ENCODE assay signal across 8 cellular contexts in genomic region chr10:38010150-38010903, GRCh38. TPM values are rescaled to one million over a fixed set of nuclear protein-coding genes. Genes with fewer than 3 reads are reported as not detected.
A peak's percentile ranks its signal among the peaks of the same experiment; 100 is the strongest.
DNase-seq lines count a peak whose midpoint lies in the region; ATAC-seq and TF ChIP-seq lines count a peak whose summit lies in the region.

ZNF33A (plus strand) TSS chr10:38010675; CDS start chr10:38012342, 1,667 bp downstream.

- ATAC-seq in HG03196 (IDR thresholded peaks at IDR 0.05; ENCODE audit: unreplicated experiment), result peak; percentile 90

- H3K36me3 ChIP-seq in spleen, result peaks cover 0 to 34% (median 21%) of the 10 kb centered on the region in 6 donors

- intact Hi-C loops in spleen (cut with DNase I; ENCODE audit: low total_unique reads), result loop anchor here (5.0 to 10.0 kb wide), 2 partner anchors 33 to 84 kb away; partner anchors contain the start of genes ZNF25 and ZNF37A

- WGBS in spleen, 5 donors, result 0 to 1% (median 0%) methylated on average over 43 to 46 of the region's 46 CpGs

- TF ChIP-seq POLR2A in GM18951 (IDR thresholded peaks at IDR 0.05; ENCODE audit: extremely low read depth, insufficient read depth, insufficient read length) (peak; percentile 55), spleen (IDR thresholded peaks at IDR 0.05) (peak in 2 of 3 donors; percentile 4 to 74)

- H3K4me3 ChIP-seq in AG09309 (ENCODE audit: control insufficient read depth, low read depth, low read length) (peak within 1 kb of the TSS; percentile 68), spleen (peak within 1 kb of the TSS; percentile 55 to 88 (median 63))

- TF ChIP-seq CTCF in AG09309 (IDR thresholded peaks at IDR 0.05; ENCODE audit: control insufficient read depth, insufficient read depth, low read depth, low read length, missing control alignments) (peak; percentile 15), spleen (IDR thresholded peaks at IDR 0.05 in 8 of 11, conservative IDR thresholded peaks at IDR 0.05 in 3 of 11) (peak in 2 of 11 experiments; percentile 8 to 19)

- H3K27me3 ChIP-seq in spleen (replicated peaks in 1 of 7), result no peaks in the 10 kb centered on the region

- no peaks in the 10 kb centered on the region for H3K9me3 ChIP-seq in spleen

- in situ Hi-C loops in GM18951 (cut with MboI; ENCODE audit: low sequenced_read_pairs, unreplicated experiment), result no loop called here

- DNase-seq in AG09309 (ENCODE audit: low read depth) (peak; percentile 55), NCI-H226 (peak; percentile 95), caudate nucleus (lab: John Stamatoyannopoulos, UW) (peak in 60 of 61 donors; percentile 65 to 97 (median 91)), inferior parietal cortex (ENCODE audit: extremely low spot score) (peak; percentile 92), spleen (peak; percentile 98)
- DNase-seq in activated CD4-positive, CD25-positive, alpha-beta regulatory T cell (lab: John Stamatoyannopoulos, UW), result peak; percentile 73 to 81 (median 80)

- H3K27ac ChIP-seq in caudate nucleus (ENCODE audit: low read depth, low read length) (peak within 1 kb of the TSS; percentile 97), spleen (peak within 1 kb of the TSS; percentile 97 to 100 (median 99))

- peaks cover 10 to 66% (median 41%) of the 10 kb centered on the region in 6 donors for H3K4me1 ChIP-seq in spleen

RNA-seq across cellular contexts. Expression of gene ZNF33A, which starts in this region (rescaled TPM):
- total RNA-seq in spleen, result 10 to 100 TPM; 33.7 to 61.6 (median 40.0) TPM
- polyA plus RNA-seq in spleen, result 10 to 100 TPM in 1 of 3 donors, 1 to 10 TPM in 2; 8.9 to 11.6 (median 9.7) TPM

Comparison
In these comparisons a context has a peak if more than half of its experiments do, and no peak if none do; other contexts are left out.
1. Peak in every context shown above with its lines: DNase-seq, ATAC-seq, H3K4me3 ChIP-seq and H3K27ac ChIP-seq.